Comparison of ENCODE assay signal across 13 cellular contexts in genomic region chr4:152115121-152115520, GRCh38.
DNase-seq lines count a peak whose midpoint lies in the region; ATAC-seq and TF ChIP-seq lines count a peak whose summit lies in the region.
"Had no signal": no experiment of that assay in that cellular context is flagged by ENCODE, and none has a peak within 500 bp of the region (broad histone marks: within the 10 kb centered on the region; RNA-seq: fewer than 3 reads in every experiment).

No MANE protein-coding gene starts in this region.

- WGBS in heart left ventricle, 4 donors, result 70 to 86% (median 75%) methylated on average over 3 of the region's 3 CpGs
- 72 to 79% methylated on average over 3 of the region's 3 CpGs for WGBS in heart right ventricle, 2 donors

- H3K9ac ChIP-seq in Loucy (ENCODE audit: low read depth, low read length, poor library complexity, severe bottlenecking), result no peak overlapping the region

- H3K4me1 ChIP-seq in heart left ventricle, result peaks cover 0 to 38% (median 10%) of the 10 kb centered on the region in 12 donors
- H3K4me1 ChIP-seq in heart right ventricle, result peaks cover 2 to 58% (median 31%) of the 10 kb centered on the region in 9 donors
- H3K4me1 ChIP-seq in Loucy (ENCODE audit: insufficient read depth, low read length, poor library complexity, severe bottlenecking), result peaks cover 59% of the 10 kb centered on the region
- H3K4me1 ChIP-seq in foreskin keratinocyte, result no peaks in the 10 kb centered on the region
- H3K4me1 ChIP-seq: SJSA1, thyroid gland had no signal

- ATAC-seq in heart left ventricle, result no peak
- ATAC-seq in heart right ventricle, result no peak
- ATAC-seq in foreskin keratinocyte, result no peak

- H3F3A ChIP-seq in Loucy (ENCODE audit: low read depth), result no peaks in the 10 kb centered on the region

- no peak overlapping the region for H3K4me3 ChIP-seq in heart left ventricle
- no peak overlapping the region for H3K4me3 ChIP-seq in heart right ventricle
- no peak overlapping the region for H3K4me3 ChIP-seq in Loucy (ENCODE audit: low read length, poor library complexity, severe bottlenecking)
- H3K4me3 ChIP-seq: mucosa of descending colon, SJSA1, thyroid gland had no signal

- H3K4me2 ChIP-seq in Loucy (ENCODE audit: low read depth, low read length, poor library complexity, severe bottlenecking), result no peak overlapping the region

- no peaks in the 10 kb centered on the region for H4K20me1 ChIP-seq in Loucy (ENCODE audit: insufficient read depth, low read length, poor library complexity, severe bottlenecking)

- H3K27ac ChIP-seq in heart left ventricle (peak overlapping the region in 7 of 12 donors; percentile 18 to 64 (median 52)), heart right ventricle (peak overlapping the region in 5 of 10 donors; percentile 8 to 55 (median 48)), foreskin keratinocyte (no peak overlapping the region)
- H3K27ac ChIP-seq: SJSA1, thyroid gland, WERI-Rb-1 had no signal

- H3K9me2 ChIP-seq in Loucy (replicated peaks; ENCODE audit: low read depth, low read length), result no peaks in the 10 kb centered on the region

- H3K9me3 ChIP-seq in heart left ventricle, result no peaks in the 10 kb centered on the region
- no peaks in the 10 kb centered on the region for H3K9me3 ChIP-seq in heart right ventricle
- no peaks in the 10 kb centered on the region for H3K9me3 ChIP-seq in Loucy (ENCODE audit: insufficient read depth, low read depth, low read length)
- H3K9me3 ChIP-seq: mucosa of descending colon, SJSA1, thyroid gland had no signal

- no peak for TF ChIP-seq POLR2A in heart left ventricle (IDR thresholded peaks at IDR 0.05)

- intact Hi-C loops in heart left ventricle (cut with DNase I), result loop anchor here in 3 of 10 donors (5.0 to 10.0 kb wide), 3 partner anchors 87 to 140 kb away; no protein-coding TSS in a partner anchor
- intact Hi-C loops in heart right ventricle (cut with DNase I), result loop anchor here in 2 of 10 donors (5.0 to 10.0 kb wide), 3 partner anchors 130 to 713 kb away; no protein-coding TSS in a partner anchor

- DNase-seq in heart left ventricle (no peak), heart right ventricle (no peak), dermis blood vessel endothelial cell (peak; percentile 40), superior temporal gyrus (ENCODE audit: extremely low spot score) (peak; percentile 5), ureter (ENCODE audit: low spot score) (no peak), foreskin keratinocyte (no peak)
- DNase-seq: NCI-H1436 treated with DMSO at 0.1 percent for 48 hours, NCI-H526, thyroid gland, WERI-Rb-1 had no signal

- peak overlapping the region; percentile 64; the same call in 1 of the 2 replicates for H2AFZ ChIP-seq in Loucy (ENCODE audit: low read length)

- no peaks in the 10 kb centered on the region for H3K36me3 ChIP-seq in heart left ventricle
- H3K36me3 ChIP-seq in heart right ventricle, result no peaks in the 10 kb centered on the region
- no peaks in the 10 kb centered on the region for H3K36me3 ChIP-seq in Loucy (ENCODE audit: insufficient read depth, low read length)
- H3K36me3 ChIP-seq: SJSA1, thyroid gland, WERI-Rb-1 had no signal

- TF ChIP-seq CTCF in heart left ventricle (IDR thresholded peaks at IDR 0.05) (no peak), heart right ventricle (IDR thresholded peaks at IDR 0.05) (no peak), Loucy (conservative IDR thresholded peaks at IDR 0.05; ENCODE audit: low read length) (no peak), foreskin keratinocyte (conservative IDR thresholded peaks at IDR 0.05) (no peak)

- H3K79me2 ChIP-seq in Loucy (ENCODE audit: insufficient read depth, low read length), result no peaks in the 10 kb centered on the region

- H3K27me3 ChIP-seq in heart left ventricle, result no peaks in the 10 kb centered on the region
- no peaks in the 10 kb centered on the region for H3K27me3 ChIP-seq in heart right ventricle
- H3K27me3 ChIP-seq in Loucy (ENCODE audit: insufficient read depth, low read length, poor library complexity, severe bottlenecking), result no peaks in the 10 kb centered on the region
- no peaks in the 10 kb centered on the region for H3K27me3 ChIP-seq in foreskin keratinocyte
- H3K27me3 ChIP-seq: thyroid gland had no signal

Comparison
In these comparisons a context has a peak if more than half of its experiments do, and no peak if none do; other contexts are left out.
1. DNase-seq: peak in dermis blood vessel endothelial cell (single experiment) and superior temporal gyrus (single experiment); none in heart left ventricle (0 of 5), heart right ventricle (0 of 2), ureter (single experiment) and foreskin keratinocyte (0 of 2).